ENCODE assay signal across 30 cellular contexts in the genomic region with DNA sequence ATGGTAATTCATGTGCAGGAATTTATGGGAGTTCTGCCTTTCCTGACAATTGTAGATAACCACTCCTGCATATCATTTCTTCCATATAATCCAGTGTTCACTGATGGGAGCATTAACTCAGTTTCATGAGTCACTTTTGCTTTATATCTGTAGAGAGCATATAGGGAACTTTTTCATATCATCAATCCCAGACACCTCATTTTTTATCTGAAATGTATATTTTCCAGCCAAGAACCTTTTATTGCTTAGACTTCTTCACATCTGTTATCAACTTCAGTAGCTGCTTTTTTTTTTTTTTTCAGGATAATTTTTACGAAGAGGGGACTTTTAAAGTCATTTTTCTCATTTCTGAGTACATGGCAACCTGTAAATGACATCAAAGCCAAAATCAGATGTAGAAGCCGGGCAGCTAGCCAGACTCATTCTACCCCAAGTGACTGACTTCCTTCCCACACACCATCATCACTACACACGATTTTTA. TPM values are rescaled to one million over a fixed set of nuclear protein-coding genes. Genes with fewer than 3 reads are reported as not detected.
DNase-seq lines count a peak whose midpoint lies in the region; ATAC-seq and TF ChIP-seq lines count a peak whose summit lies in the region.
"Had no signal": no experiment of that assay in that cellular context is flagged by ENCODE, and none has a peak within 500 bp of the region (broad histone marks: within the 10 kb centered on the region; RNA-seq: fewer than 3 reads in every experiment).

No MANE protein-coding gene starts in this region.

- peaks cover 47% of the 10 kb centered on the region for H3K36me3 ChIP-seq in osteoblast (ENCODE audit: insufficient read depth, low read length)
- H3K36me3 ChIP-seq: colonic mucosa, uterus had no signal

- intact Hi-C loops in activated CD4-positive, alpha-beta T cell treated with anti-CD3 and anti-CD28 coated beads for 36 hours (cut with DNase I, micrococcal nuclease), result no loop called here
- intact Hi-C loops in posterior vena cava (cut with DNase I), result no loop called here

- no peak overlapping the region for H3K4me2 ChIP-seq in osteoblast (ENCODE audit: insufficient read depth, low read length)
- H3K4me2 ChIP-seq: GM23338 had no signal

- ATAC-seq in activated CD4-positive, alpha-beta T cell treated with anti-CD3 and anti-CD28 coated beads for 36 hours, result no peak
- ATAC-seq: activated CD4-positive, CD25-positive, alpha-beta regulatory T cell treated with anti-CD3 and anti-CD28 coated beads, Interleukin-2, amount 50 U/mL, for 24 hours; GM23338; HepG2; left lobe of liver; stimulated activated naive CD8-positive, alpha-beta T cell treated with anti-CD3 and anti-CD28 coated beads, Interleukin-15, Interleukin-2, amounts not matched to agents 100 U/mL and 50 U/mL, for 24 hours had no signal

- no peaks in the 10 kb centered on the region for H3K4me1 Mint-ChIP-seq in activated CD4-positive, alpha-beta T cell treated with anti-CD3 and anti-CD28 coated beads for 36 hours
- H3K4me1 Mint-ChIP-seq: B cell, GM23338, naive B cell had no signal

- no peaks in the 10 kb centered on the region for H3K9me3 ChIP-seq in osteoblast (ENCODE audit: low read depth, low read length)
- H3K9me3 ChIP-seq: adrenal gland, colonic mucosa, esophagus muscularis mucosa, thoracic aorta, uterus had no signal

- no peak for TF ChIP-seq CTCF in osteoblast (IDR thresholded peaks at IDR 0.05; ENCODE audit: extremely low read depth, low read depth, low read length)

- H2AFZ ChIP-seq in osteoblast (ENCODE audit: low read length), result no peak overlapping the region
- H2AFZ ChIP-seq: GM23338, PC-9 had no signal

- H3K36me3 Mint-ChIP-seq in activated CD4-positive, alpha-beta T cell treated with anti-CD3 and anti-CD28 coated beads for 36 hours (ENCODE audit: low read depth), result peaks cover 56% of the 10 kb centered on the region

- no peaks in the 10 kb centered on the region for H4K20me1 ChIP-seq in osteoblast (ENCODE audit: insufficient read depth, low read length)

- H3K27me3 ChIP-seq in osteoblast (ENCODE audit: insufficient read depth, low read length), result no peaks in the 10 kb centered on the region
- H3K27me3 ChIP-seq: adrenal gland, brain microvascular endothelial cell, colonic mucosa, esophagus muscularis mucosa, uterus had no signal

- POLR2A ChIA-PET in activated CD4-positive, alpha-beta T cell treated with anti-CD3 and anti-CD28 coated beads for 36 hours (lab: Charles Lee), result no interaction called here

- H3K27me3 Mint-ChIP-seq in activated CD4-positive, alpha-beta T cell treated with anti-CD3 and anti-CD28 coated beads for 36 hours, result no peaks in the 10 kb centered on the region
- H3K27me3 Mint-ChIP-seq: B cell, naive B cell had no signal

- no peaks in the 10 kb centered on the region for H3K9me3 Mint-ChIP-seq in activated CD4-positive, alpha-beta T cell treated with anti-CD3 and anti-CD28 coated beads for 36 hours (ENCODE audit: low read depth)
- H3K9me3 Mint-ChIP-seq: GM23338, naive B cell had no signal

- peaks cover 6% of the 10 kb centered on the region for H3K79me2 ChIP-seq in osteoblast (ENCODE audit: insufficient read depth, low read length)

- peaks cover 54% of the 10 kb centered on the region for H3K4me1 ChIP-seq in osteoblast (ENCODE audit: insufficient read depth, low read length)

- H3K27ac Mint-ChIP-seq in activated CD4-positive, alpha-beta T cell treated with anti-CD3 and anti-CD28 coated beads for 36 hours, result peak overlapping the region; percentile 29
- H3K27ac Mint-ChIP-seq: B cell, GM23338 had no signal

- no peak overlapping the region for H3K4me3 ChIP-seq in osteoblast (ENCODE audit: insufficient read depth, low read length)
- H3K4me3 ChIP-seq: adrenal gland, colonic mucosa, esophagus muscularis mucosa, GM23338, PC-9, thoracic aorta, uterus had no signal

- DNase-seq in activated CD4-positive, alpha-beta T cell treated with anti-CD3 and anti-CD28 coated beads for 36 hours, result no peak
- DNase-seq in activated CD4-positive, alpha-beta T cell treated with anti-CD3 and anti-CD28 coated beads for 48 hours, result no peak
- DNase-seq in OCI-M2 (lab: John Stamatoyannopoulos, UW; ENCODE audit: unreplicated experiment) (peak; percentile 58), dermis blood vessel endothelial cell (peak; percentile 87), osteoblast (ENCODE audit: insufficient read length, low spot score, missing footprints) (no peak), posterior vena cava (ENCODE audit: low spot score) (no peak), GOT3 (lab: John Stamatoyannopoulos, UW) (no peak), NAMALWA (ENCODE audit: low spot score) (no peak)
- DNase-seq: 8988T; activated naive CD4-positive, alpha-beta T cell treated with Interleukin-2 at 50 U/mL for 16 hours; activated T-cell treated with anti-CD3 and anti-CD28 coated beads, Interleukin-2, amount 50 U/mL, for 1 hour; adrenal gland; brain microvascular endothelial cell; colonic mucosa; naive B cell; NCI-H1694 treated with DMSO at 0.1 percent for 48 hours; NCI-H2171 treated with DMSO at 0.1 percent for 48 hours; NCI-H524; PC-9; Right ventricle myocardium superior; stimulated activated naive CD8-positive, alpha-beta T cell treated with anti-CD3 and anti-CD28 coated beads, Interleukin-15, Interleukin-2, amounts not matched to agents 100 U/mL and 50 U/mL, for 24 hours; SW 1271; uterus had no signal

- H3K27ac ChIP-seq in osteoblast (ENCODE audit: low read depth, low read length), result peak overlapping the region; percentile 10
- H3K27ac ChIP-seq: brain microvascular endothelial cell, uterus had no signal

- CTCF ChIA-PET in activated CD4-positive, alpha-beta T cell treated with anti-CD3 and anti-CD28 coated beads for 36 hours (lab: Charles Lee), result interaction anchor here (0.7 kb wide), 1 partner anchor 270 kb away, joined by 4 read pairs; no protein-coding TSS in a partner anchor

- H3K4me3 Mint-ChIP-seq in activated CD4-positive, alpha-beta T cell treated with anti-CD3 and anti-CD28 coated beads for 36 hours, result no peak overlapping the region
- H3K4me3 Mint-ChIP-seq: B cell, GM23338, naive B cell had no signal

RNA-seq across cellular contexts. Expression of a gene that starts 41.1 kb away (rescaled TPM):
- 10 to 100 TPM; 31.2 to 33.7 TPM for total RNA-seq in activated CD4-positive, alpha-beta T cell treated with anti-CD3 and anti-CD28 coated beads for 36 hours
- total RNA-seq in dermis blood vessel endothelial cell (14.5 and 17.7 TPM in 2 replicates), osteoblast (34.0 and 36.2 TPM in 2 replicates), posterior vena cava (10 to 100 TPM; 30.1 to 37.2 TPM)

Comparison
In these comparisons a context has a peak if more than half of its experiments do, and no peak if none do; other contexts are left out.
1. DNase-seq: peak in OCI-M2 (single experiment) and dermis blood vessel endothelial cell (single experiment); none in activated CD4-positive, alpha-beta T cell treated with anti-CD3 and anti-CD28 coated beads for 36 hours (single experiment), activated CD4-positive, alpha-beta T cell treated with anti-CD3 and anti-CD28 coated beads for 48 hours (single experiment), osteoblast (single experiment), posterior vena cava (single experiment), GOT3 (single experiment) and NAMALWA (single experiment).